Comparison of ENCODE assay signal across 22 cellular contexts in genomic region chr4:87130482-87130881, GRCh38.
"Had no signal": no experiment of that assay in that cellular context is flagged by ENCODE, and none has a peak within 500 bp of the region (broad histone marks: within the 10 kb centered on the region; RNA-seq: fewer than 3 reads in every experiment).

No MANE protein-coding gene starts in this region.

- H3K36me3 ChIP-seq: MG63 had no signal

- H3K4me3 Mint-ChIP-seq: activated CD4-positive, alpha-beta T cell treated with anti-CD3 and anti-CD28 coated beads, Interleukin-2, amount 10 ng/mL, durations not matched to agents 7 days and 5 days; activated CD8-positive, alpha-beta T cell treated with anti-CD3 and anti-CD28 coated beads for 36 hours; activated naive CD4-positive, alpha-beta T cell treated with anti-CD3 and anti-CD28 coated beads, Interleukin-2, amount 50 U/mL, for 24 hours; activated T-cell treated with anti-CD3 and anti-CD28 coated beads, Interleukin-2, amount 50 U/mL, for 72 hours; T-helper 17 cell had no signal

- H3K9me3 ChIP-seq: breast epithelium, MG63 had no signal

- H3K4me1 Mint-ChIP-seq: activated CD4-positive, alpha-beta T cell treated with anti-CD3 and anti-CD28 coated beads, Interleukin-2, amount 10 ng/mL, durations not matched to agents 7 days and 5 days; activated naive CD4-positive, alpha-beta T cell treated with anti-CD3 and anti-CD28 coated beads, Interleukin-2, amount 50 U/mL, for 24 hours had no signal

- H3K27me3 Mint-ChIP-seq: activated CD4-positive, alpha-beta T cell treated with anti-CD3 and anti-CD28 coated beads, Interleukin-2, amount 10 ng/mL, durations not matched to agents 7 days and 5 days; activated CD8-positive, alpha-beta T cell treated with anti-CD3 and anti-CD28 coated beads for 36 hours; activated naive CD4-positive, alpha-beta T cell treated with anti-CD3 and anti-CD28 coated beads, Interleukin-2, amount 50 U/mL, for 24 hours; T-helper 17 cell had no signal

- H3K4me1 ChIP-seq: breast epithelium had no signal

- H3K4me3 ChIP-seq: breast epithelium, MG63 had no signal

- DNase-seq: activated CD4-positive, alpha-beta T cell treated with anti-CD3 and anti-CD28 coated beads, Interleukin-2, amount 10 ng/mL, durations not matched to agents 7 days and 5 days; activated CD4-positive, CD25-positive, alpha-beta regulatory T cell; activated CD8-positive, alpha-beta memory T cell treated with anti-CD3 and anti-CD28 coated beads, Interleukin-2, amount 50 U/mL, for 4 hours; activated CD8-positive, alpha-beta T cell treated with anti-CD3 and anti-CD28 coated beads for 36 hours; activated naive CD4-positive, alpha-beta T cell; activated T-cell treated with anti-CD3 and anti-CD28 coated beads, Interleukin-2, amount 50 U/mL, for 72 hours; aorta; central memory CD4-positive, alpha-beta T cell; MG63; MV-4-11; NCI-H1092 treated with DMSO at 0.1 percent for 48 hours; NCI-H1417 treated with DMSO at 0.1 percent for 48 hours; NCI-H1694; NCI-H2029; NCI-H446; PC-3; SIG-M5; T-helper 17 cell; T-helper 9 cell had no signal

- ATAC-seq: activated CD8-positive, alpha-beta T cell treated with anti-CD3 and anti-CD28 coated beads for 36 hours; activated T-cell treated with anti-CD3 and anti-CD28 coated beads, Interleukin-2, amount 50 U/mL, for 72 hours; PC-3; T-helper 17 cell had no signal

- H3K9me3 Mint-ChIP-seq: activated CD4-positive, alpha-beta T cell treated with anti-CD3 and anti-CD28 coated beads, Interleukin-2, amount 10 ng/mL, durations not matched to agents 7 days and 5 days; activated CD8-positive, alpha-beta T cell treated with anti-CD3 and anti-CD28 coated beads for 36 hours; activated naive CD4-positive, alpha-beta T cell treated with anti-CD3 and anti-CD28 coated beads, Interleukin-2, amount 50 U/mL, for 24 hours; activated T-cell treated with anti-CD3 and anti-CD28 coated beads, Interleukin-2, amount 50 U/mL, for 72 hours had no signal

- H3K27ac Mint-ChIP-seq: activated CD4-positive, alpha-beta T cell treated with anti-CD3 and anti-CD28 coated beads, Interleukin-2, amount 10 ng/mL, durations not matched to agents 7 days and 5 days; activated CD8-positive, alpha-beta T cell treated with anti-CD3 and anti-CD28 coated beads for 36 hours; activated naive CD4-positive, alpha-beta T cell treated with anti-CD3 and anti-CD28 coated beads, Interleukin-2, amount 50 U/mL, for 24 hours had no signal

- H3K27ac ChIP-seq: breast epithelium, KMS-11 had no signal

- H3K27me3 ChIP-seq: breast epithelium, MG63 had no signal
